Comparison of ENCODE assay signal across 13 cellular contexts in the genomic region with DNA sequence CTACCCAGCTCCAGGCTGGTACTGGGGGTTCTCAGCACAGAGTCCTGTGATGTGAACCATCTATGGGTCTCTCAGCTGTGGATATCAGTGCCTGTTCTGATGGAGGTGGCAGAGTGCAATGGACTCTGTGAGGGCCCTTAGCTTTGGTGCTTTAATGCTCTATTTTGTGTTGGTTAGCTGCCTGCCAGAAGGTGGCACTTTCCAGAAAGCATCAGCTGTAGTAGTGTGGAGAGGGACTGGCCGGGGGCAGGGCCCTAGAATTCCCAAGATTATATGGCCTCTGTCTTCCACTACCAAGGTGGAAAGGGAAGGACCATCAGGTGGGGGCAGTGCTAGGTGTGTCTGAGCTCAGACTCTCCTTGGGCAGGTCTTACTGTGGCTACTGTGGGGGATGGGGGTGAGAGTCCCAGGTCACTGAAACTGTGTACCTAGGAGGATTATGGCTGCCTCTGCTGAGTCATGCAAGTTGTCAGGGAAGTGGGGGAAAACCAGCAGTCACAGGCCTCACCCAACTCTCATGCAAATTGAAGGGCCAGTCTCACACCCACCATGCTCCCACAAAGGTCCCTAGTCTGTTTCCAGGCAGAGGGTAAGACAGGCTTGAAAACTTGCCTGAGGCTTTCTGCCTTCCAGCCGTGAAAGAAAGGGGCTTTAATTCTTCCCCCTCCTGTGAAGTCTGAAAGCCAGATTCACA.
DNase-seq lines count a peak whose midpoint lies in the region; ATAC-seq, FAIRE-seq and TF ChIP-seq lines count a peak whose summit lies in the region.
"Had no signal": no experiment of that assay in that cellular context is flagged by ENCODE, and none has a peak within 500 bp of the region (broad histone marks: within the 10 kb centered on the region; RNA-seq: fewer than 3 reads in every experiment).

No MANE protein-coding gene starts in this region.

- peaks cover 6% of the 10 kb centered on the region for H3K4me1 ChIP-seq in ACC112 (ENCODE audit: control insufficient read depth, insufficient read depth, low read length, unreplicated experiment)
- H3K4me1 ChIP-seq in effector memory CD4-positive, alpha-beta T cell (ENCODE audit: control insufficient read depth, insufficient read depth, low read length, poor library complexity, severe bottlenecking): no peaks in the 10 kb centered on the region
- H3K4me1 ChIP-seq in uterus: no peaks in the 10 kb centered on the region

- TF ChIP-seq CTCF in bronchial epithelial cell (IDR thresholded peaks at IDR 0.05; ENCODE audit: insufficient read depth, low read length, severe bottlenecking) (no peak), uterus (IDR thresholded peaks at IDR 0.05) (no peak)

- no peaks in the 10 kb centered on the region for H3K9me3 ChIP-seq in effector memory CD4-positive, alpha-beta T cell (ENCODE audit: control insufficient read depth, low read length)
- H3K9me3 ChIP-seq in uterus: no peaks in the 10 kb centered on the region

- ATAC-seq in GM21526 (IDR thresholded peaks at IDR 0.05; ENCODE audit: low FRiP score, unreplicated experiment) (peak; percentile 90), HG03354 (IDR thresholded peaks at IDR 0.05; ENCODE audit: poor library complexity, severe bottlenecking, unreplicated experiment) (peak; percentile 71)

- no peak for FAIRE-seq in bronchial epithelial cell (lab: Jason Lieb, UNC)
- FAIRE-seq: colon, TTC549 had no signal

- intact Hi-C loops in uterus (cut with DNase I; ENCODE audit: low total_unique reads): no loop called here

- DNase-seq in bronchial epithelial cell (ENCODE audit: low read depth) (peak; percentile 59), mucosa of gallbladder (ENCODE audit: low spot score) (no peak), amygdala (lab: John Stamatoyannopoulos, UW) (no peak), uterus (no peak)
- DNase-seq in effector memory CD4-positive, alpha-beta T cell: no peak
- DNase-seq: AML-193; heart right ventricle; stimulated activated CD4-positive, alpha-beta T cell treated with anti-CD3 and anti-CD28 coated beads, Interleukin-12 subunit alpha, Interleukin-12 subunit beta, amount 100 ng/mL, for 4 hours had no signal

- no peaks in the 10 kb centered on the region for H3K79me2 ChIP-seq in ACC112 (ENCODE audit: control insufficient read depth, insufficient read depth, low read length, unreplicated experiment)

- H3K36me3 ChIP-seq in ACC112 (ENCODE audit: insufficient read depth, low read length): no peaks in the 10 kb centered on the region
- no peaks in the 10 kb centered on the region for H3K36me3 ChIP-seq in bronchial epithelial cell (ENCODE audit: control insufficient read depth, insufficient read depth, low read length)
- no peaks in the 10 kb centered on the region for H3K36me3 ChIP-seq in effector memory CD4-positive, alpha-beta T cell (ENCODE audit: control insufficient read depth, insufficient read depth, low read length)
- H3K36me3 ChIP-seq in uterus: no peaks in the 10 kb centered on the region
- H3K36me3 ChIP-seq: heart right ventricle had no signal

- no peak for TF ChIP-seq POLR2A in uterus (IDR thresholded peaks at IDR 0.05)

- H2AFZ ChIP-seq in ACC112 (ENCODE audit: low read length, unreplicated experiment): peak overlapping the region; percentile 64

- H3K27ac ChIP-seq in ACC112 (ENCODE audit: low read depth, low read length): no peak overlapping the region
- H3K27ac ChIP-seq in effector memory CD4-positive, alpha-beta T cell (ENCODE audit: insufficient read depth, low read length, poor library complexity, severe bottlenecking): no peak overlapping the region
- no peak overlapping the region for H3K27ac ChIP-seq in uterus

- H3K27me3 ChIP-seq in ACC112 (ENCODE audit: insufficient read depth, low read length) (no peaks in the 10 kb centered on the region), bronchial epithelial cell (ENCODE audit: control insufficient read depth, insufficient read depth, low read length) (no peaks in the 10 kb centered on the region), uterus (no peaks in the 10 kb centered on the region)
- H3K27me3 ChIP-seq in effector memory CD4-positive, alpha-beta T cell (replicated peaks; ENCODE audit: control insufficient read depth, insufficient read depth, low read length, poor library complexity, severe bottlenecking): no peaks in the 10 kb centered on the region
- H3K27me3 ChIP-seq: heart right ventricle had no signal

- H3K4me3 ChIP-seq in ACC112 (ENCODE audit: low read depth, low read length) (no peak overlapping the region), bronchial epithelial cell (ENCODE audit: low read depth, low read length) (no peak overlapping the region), uterus (no peak overlapping the region)
- H3K4me3 ChIP-seq in effector memory CD4-positive, alpha-beta T cell (ENCODE audit: insufficient read depth, low read depth, low read length, poor library complexity, severe bottlenecking): no peak overlapping the region
- H3K4me3 ChIP-seq: heart right ventricle had no signal
